Comparison of ENCODE assay signal across 17 cellular contexts in genomic region chr4:6172927-6173200, GRCh38. TPM values are rescaled to one million over a fixed set of nuclear protein-coding genes. Genes with fewer than 3 reads are reported as not detected.
DNase-seq lines count a peak whose midpoint lies in the region; ATAC-seq lines count a peak whose summit lies in the region.
"Had no signal": no experiment of that assay in that cellular context is flagged by ENCODE, and none has a peak within 500 bp of the region (broad histone marks: within the 10 kb centered on the region; RNA-seq: fewer than 3 reads in every experiment).

No MANE protein-coding gene starts in this region.

- H3K4me1 Mint-ChIP-seq in activated naive CD4-positive, alpha-beta T cell treated with anti-CD3 and anti-CD28 coated beads, Interleukin-2, amount 10 ng/mL, durations not matched to agents 7 days and 5 days, result peaks cover 32% of the 10 kb centered on the region
- peaks cover 32 to 47% (median 37%) of the 10 kb centered on the region in 3 donors for H3K4me1 Mint-ChIP-seq in CD8-positive, alpha-beta memory T cell
- peaks cover 26% of the 10 kb centered on the region for H3K4me1 Mint-ChIP-seq in activated CD4-positive, alpha-beta memory T cell treated with anti-CD3 and anti-CD28 coated beads for 36 hours (ENCODE audit: low read depth)
- H3K4me1 Mint-ChIP-seq: B cell had no signal

- no peaks in the 10 kb centered on the region for H3K36me3 ChIP-seq in CD8-positive, alpha-beta memory T cell (ENCODE audit: insufficient read depth, low read length)
- H3K36me3 ChIP-seq: MG63 had no signal

- H3K36me3 Mint-ChIP-seq in activated naive CD4-positive, alpha-beta T cell treated with anti-CD3 and anti-CD28 coated beads, Interleukin-2, amount 10 ng/mL, durations not matched to agents 7 days and 5 days, result peaks cover 10% of the 10 kb centered on the region
- peaks cover 5 to 11% of the 10 kb centered on the region in 2 donors for H3K36me3 Mint-ChIP-seq in activated naive CD4-positive, alpha-beta T cell treated with anti-CD3 and anti-CD28 coated beads, Interleukin-2, amount 50 U/mL, for 72 hours
- H3K36me3 Mint-ChIP-seq in CD8-positive, alpha-beta memory T cell, result peaks cover 0 to 8% (median 4%) of the 10 kb centered on the region in 3 donors
- H3K36me3 Mint-ChIP-seq in activated CD4-positive, alpha-beta memory T cell treated with anti-CD3 and anti-CD28 coated beads for 36 hours, result peaks cover 5% of the 10 kb centered on the region

- no peak for ATAC-seq in activated naive CD4-positive, alpha-beta T cell treated with anti-CD3 and anti-CD28 coated beads, Interleukin-2, amount 50 U/mL, for 72 hours

- H3K27me3 ChIP-seq in CD8-positive, alpha-beta memory T cell (ENCODE audit: insufficient read depth, low read length, poor library complexity, severe bottlenecking), result no peaks in the 10 kb centered on the region
- H3K27me3 ChIP-seq: MG63 had no signal

- no peak for DNase-seq in activated naive CD4-positive, alpha-beta T cell treated with anti-CD3 and anti-CD28 coated beads, Interleukin-2, amount 10 ng/mL, durations not matched to agents 7 days and 5 days
- DNase-seq in activated naive CD4-positive, alpha-beta T cell treated with anti-CD3 and anti-CD28 coated beads, Interleukin-2, amount 50 U/mL, for 72 hours (ENCODE audit: low spot score in 2 of 2), result no peak
- no peak for DNase-seq in CD8-positive, alpha-beta memory T cell
- no peak for DNase-seq in activated CD4-positive, alpha-beta memory T cell treated with anti-CD3 and anti-CD28 coated beads for 36 hours
- DNase-seq in cardiac septum (ENCODE audit: low spot score) (no peak), COR-L47 (lab: John Stamatoyannopoulos, UW) (no peak), A172 (ENCODE audit: low spot score) (no peak)
- DNase-seq: Caco-2, DMS153, MG63, NCI-H1092 treated with DMSO at 0.1 percent for 48 hours, NCI-H2081 treated with DMSO at 0.1 percent for 48 hours, NCI-H510A, NCI-H82 had no signal

- peaks cover 26% of the 10 kb centered on the region for H3K4me1 ChIP-seq in CD8-positive, alpha-beta memory T cell (ENCODE audit: insufficient read depth, low read length)
- H3K4me1 ChIP-seq: Caco-2 had no signal

- H3K4me3 ChIP-seq in CD8-positive, alpha-beta memory T cell (ENCODE audit: low read length), result no peak overlapping the region
- H3K4me3 ChIP-seq: MG63 had no signal

- H3K9me3 Mint-ChIP-seq in activated naive CD4-positive, alpha-beta T cell treated with anti-CD3 and anti-CD28 coated beads, Interleukin-2, amount 10 ng/mL, durations not matched to agents 7 days and 5 days, result peaks cover 16% of the 10 kb centered on the region
- H3K9me3 Mint-ChIP-seq in activated naive CD4-positive, alpha-beta T cell treated with anti-CD3 and anti-CD28 coated beads, Interleukin-2, amount 50 U/mL, for 72 hours, result peaks cover 12 to 16% of the 10 kb centered on the region in 2 donors
- H3K9me3 Mint-ChIP-seq in CD8-positive, alpha-beta memory T cell, result peaks cover 0 to 5% (median 0%) of the 10 kb centered on the region in 5 donors
- H3K9me3 Mint-ChIP-seq in activated CD4-positive, alpha-beta memory T cell treated with anti-CD3 and anti-CD28 coated beads for 36 hours, result peaks cover 9% of the 10 kb centered on the region

- no peaks in the 10 kb centered on the region for H3K9me3 ChIP-seq in CD8-positive, alpha-beta memory T cell (ENCODE audit: low read length)
- H3K9me3 ChIP-seq: Caco-2, MG63 had no signal

- H3K27me3 Mint-ChIP-seq in activated naive CD4-positive, alpha-beta T cell treated with anti-CD3 and anti-CD28 coated beads, Interleukin-2, amount 10 ng/mL, durations not matched to agents 7 days and 5 days, result peaks cover 8% of the 10 kb centered on the region
- no peaks in the 10 kb centered on the region for H3K27me3 Mint-ChIP-seq in CD8-positive, alpha-beta memory T cell
- H3K27me3 Mint-ChIP-seq in activated CD4-positive, alpha-beta memory T cell treated with anti-CD3 and anti-CD28 coated beads for 36 hours, result no peaks in the 10 kb centered on the region
- H3K27me3 Mint-ChIP-seq: B cell had no signal

- H3K27ac Mint-ChIP-seq in activated naive CD4-positive, alpha-beta T cell treated with anti-CD3 and anti-CD28 coated beads, Interleukin-2, amount 10 ng/mL, durations not matched to agents 7 days and 5 days, result peak overlapping the region; percentile 84
- no peak overlapping the region for H3K27ac Mint-ChIP-seq in activated naive CD4-positive, alpha-beta T cell treated with anti-CD3 and anti-CD28 coated beads, Interleukin-2, amount 50 U/mL, for 72 hours
- H3K27ac Mint-ChIP-seq in CD8-positive, alpha-beta memory T cell, result peak overlapping the region; percentile 24 to 94 (median 87)
- peak overlapping the region; percentile 35 for H3K27ac Mint-ChIP-seq in activated CD4-positive, alpha-beta memory T cell treated with anti-CD3 and anti-CD28 coated beads for 36 hours
- H3K27ac Mint-ChIP-seq: B cell had no signal

- no peak overlapping the region for H3K4me3 Mint-ChIP-seq in activated naive CD4-positive, alpha-beta T cell treated with anti-CD3 and anti-CD28 coated beads, Interleukin-2, amount 10 ng/mL, durations not matched to agents 7 days and 5 days
- peak overlapping the region in 6 of 7 donors; percentile 11 to 69 (median 46) for H3K4me3 Mint-ChIP-seq in CD8-positive, alpha-beta memory T cell
- no peak overlapping the region for H3K4me3 Mint-ChIP-seq in activated CD4-positive, alpha-beta memory T cell treated with anti-CD3 and anti-CD28 coated beads for 36 hours
- H3K4me3 Mint-ChIP-seq: B cell had no signal

- H3K27ac ChIP-seq in CD8-positive, alpha-beta memory T cell (ENCODE audit: low read depth, low read length), result no peak overlapping the region

- POLR2A ChIA-PET in CD8-positive, alpha-beta memory T cell (lab: Charles Lee), result no interaction called here
- POLR2A ChIA-PET in activated CD4-positive, alpha-beta memory T cell treated with anti-CD3 and anti-CD28 coated beads for 36 hours (lab: Charles Lee), result interaction anchor here (0.7 to 1.2 kb wide), 3 partner anchors 8 to 25 kb away, joined by 3 to 7 read pairs (median 3); no protein-coding TSS in a partner anchor

- CTCF ChIA-PET in activated naive CD4-positive, alpha-beta T cell treated with anti-CD3 and anti-CD28 coated beads, Interleukin-2, amount 10 ng/mL, durations not matched to agents 7 days and 5 days (lab: Charles Lee), result no interaction called here
- CTCF ChIA-PET in CD8-positive, alpha-beta memory T cell (lab: Charles Lee), result interaction anchor here (1.4 kb wide), 1 partner anchor 78 kb away, joined by 4 read pairs; no protein-coding TSS in a partner anchor
- CTCF ChIA-PET in activated CD4-positive, alpha-beta memory T cell treated with anti-CD3 and anti-CD28 coated beads for 36 hours (lab: Charles Lee), result interaction anchor here (1.8 kb wide), 1 partner anchor 78 kb away, joined by 4 read pairs; no protein-coding TSS in a partner anchor

- intact Hi-C loops in activated CD4-positive, alpha-beta memory T cell treated with anti-CD3 and anti-CD28 coated beads for 36 hours (cut with micrococcal nuclease), result no loop called here
- intact Hi-C loops in cardiac septum (cut with DNase I), result no loop called here

RNA-seq across cellular contexts. Expression of gene JAKMIP1, which starts 27.5 kb away (rescaled TPM):
- total RNA-seq in activated naive CD4-positive, alpha-beta T cell treated with anti-CD3 and anti-CD28 coated beads, Interleukin-2, amount 50 U/mL, for 72 hours, result 1 to 10 TPM; 1.3 to 7.4 TPM
- total RNA-seq in CD8-positive, alpha-beta memory T cell, result 10 to 100 TPM; 12.7 to 14.2 TPM
- 26.1 TPM for polyA plus RNA-seq in CD8-positive, alpha-beta memory T cell
- 10 to 100 TPM; 17.7 to 18.1 TPM for total RNA-seq in activated CD4-positive, alpha-beta memory T cell treated with anti-CD3 and anti-CD28 coated beads for 36 hours
- not detected for total RNA-seq in cardiac septum
- total RNA-seq in A172 (2014; rRNA removed; shearing (Covaris generic)), result 0.22 and 0.28 TPM in 2 replicates
- total RNA-seq: Caco-2, SK-MEL-5 had no signal
- polyA plus RNA-seq: AG04450 had no signal

Comparison
In these comparisons a context has a peak if more than half of its experiments do, and no peak if none do; other contexts are left out.
1. H3K27ac Mint-ChIP-seq: peak in activated naive CD4-positive, alpha-beta T cell treated with anti-CD3 and anti-CD28 coated beads, Interleukin-2, amount 10 ng/mL, durations not matched to agents 7 days and 5 days (single experiment), CD8-positive, alpha-beta memory T cell (8 of 8) and activated CD4-positive, alpha-beta memory T cell treated with anti-CD3 and anti-CD28 coated beads for 36 hours (single experiment); none in activated naive CD4-positive, alpha-beta T cell treated with anti-CD3 and anti-CD28 coated beads, Interleukin-2, amount 50 U/mL, for 72 hours (0 of 2).
2. H3K4me3 Mint-ChIP-seq: peak in CD8-positive, alpha-beta memory T cell (6 of 7); none in activated naive CD4-positive, alpha-beta T cell treated with anti-CD3 and anti-CD28 coated beads, Interleukin-2, amount 10 ng/mL, durations not matched to agents 7 days and 5 days (single experiment) and activated CD4-positive, alpha-beta memory T cell treated with anti-CD3 and anti-CD28 coated beads for 36 hours (single experiment).